In genomic region chr20:32992015-32992641, GRCh38 we compare ENCODE assay signal across 23 cellular contexts. TPM values are rescaled to one million over a fixed set of nuclear protein-coding genes. Genes with fewer than 3 reads are reported as not detected.
"Had no signal": no experiment of that assay in that cellular context is flagged by ENCODE, and none has a peak within 500 bp of the region (broad histone marks: within the 10 kb centered on the region; RNA-seq: fewer than 3 reads in every experiment).

No MANE protein-coding gene starts in this region.

- H3K4me1 ChIP-seq: colonic mucosa, esophagus muscularis mucosa, lower lobe of right lung, sigmoid colon, thyroid gland had no signal

- H3K36me3 ChIP-seq: colonic mucosa, esophagus muscularis mucosa, lower lobe of right lung, sigmoid colon, thyroid gland had no signal

- H3K9me3 ChIP-seq: colonic mucosa, lower lobe of right lung, thyroid gland had no signal

- DNase-seq: activated CD4-positive, alpha-beta T cell treated with anti-CD3 and anti-CD28 coated beads for 36 hours; activated CD4-positive, alpha-beta T cell treated with anti-CD3 and anti-CD28 coated beads, Interleukin-2, amount 50 U/mL, for 4 hours; activated CD8-positive, alpha-beta memory T cell treated with anti-CD3 and anti-CD28 coated beads for 24 hours; activated CD8-positive, alpha-beta memory T cell treated with anti-CD3 and anti-CD28 coated beads, Interleukin-2, amount 50 U/mL, for 4 hours; activated naive CD4-positive, alpha-beta T cell treated with Interleukin-2 at 50 U/mL for 16 hours; activated T-cell treated with anti-CD3 and anti-CD28 coated beads, Interleukin-2, amount 50 U/mL, for 24 hours; amygdala; colonic mucosa; dorsolateral prefrontal cortex; effector memory CD8-positive, alpha-beta T cell; glutamatergic neuron; immature natural killer cell; lower lobe of right lung; retina; sigmoid colon; stimulated activated CD4-positive, alpha-beta T cell treated with anti-CD3 and anti-CD28 coated beads, Interleukin-15, amount 100 ng/mL, for 24 hours; thyroid gland had no signal

- H3K4me3 ChIP-seq: colonic mucosa, dorsolateral prefrontal cortex, esophagus muscularis mucosa, hepatocyte, lower lobe of right lung, sigmoid colon, smooth muscle cell, thyroid gland had no signal

- H3K4me2 ChIP-seq: hepatocyte, smooth muscle cell had no signal

- H3K27ac ChIP-seq: colonic mucosa, dorsolateral prefrontal cortex, esophagus muscularis mucosa, hepatocyte, lower lobe of right lung, sigmoid colon, thyroid gland had no signal

- H3K79me2 ChIP-seq: hepatocyte had no signal

- H3K27me3 ChIP-seq: colonic mucosa, thyroid gland had no signal

- ATAC-seq: effector memory CD8-positive, alpha-beta T cell; left lobe of liver; lower lobe of right lung had no signal

RNA-seq across cellular contexts. Expression of gene SUN5, which starts 12.1 kb away (rescaled TPM):
- polyA plus RNA-seq: hepatocyte; immature natural killer cell; naive thymus-derived CD8-positive, alpha-beta T cell; sigmoid colon; smooth muscle cell; urinary bladder had no signal

RNA-seq across cellular contexts. Expression of gene BPIFB2, which starts 15.4 kb away (rescaled TPM):
- polyA plus RNA-seq: immature natural killer cell; naive thymus-derived CD8-positive, alpha-beta T cell; sigmoid colon; smooth muscle cell; urinary bladder had no signal

RNA-seq across cellular contexts. Expression of gene BPIFB6, which starts 39.3 kb away (rescaled TPM):
- polyA plus RNA-seq: hepatocyte; immature natural killer cell; naive thymus-derived CD8-positive, alpha-beta T cell; sigmoid colon; smooth muscle cell; urinary bladder had no signal
